In genomic region chr1:47192458-47193384, GRCh38 we compare ENCODE assay signal across 8 cellular contexts. TPM values are rescaled to one million over a fixed set of nuclear protein-coding genes. Genes with fewer than 3 reads are reported as not detected.
DNase-seq lines count a peak whose midpoint lies in the region; ATAC-seq and TF ChIP-seq lines count a peak whose summit lies in the region.

No MANE protein-coding gene starts in this region.

- H3K4ac ChIP-seq in neuronal stem cell (ENCODE audit: low read length), result no peak overlapping the region

- H3K4me1 Mint-ChIP-seq in activated T-helper 17 cell treated with anti-CD3 and anti-CD28 coated beads, Interleukin-2, amount 50 U/mL, for 72 hours, result no peaks in the 10 kb centered on the region

- H3K4me3 ChIP-seq in AG10803 (ENCODE audit: low read length) (no peak overlapping the region), foreskin fibroblast (ENCODE audit: low read depth in 1 of 2, low read length in 2 of 2) (no peak overlapping the region), neuronal stem cell (ENCODE audit: low read length in 2 of 2) (no peak overlapping the region), testis (no peak overlapping the region)
- H3K4me3 ChIP-seq in Jurkat, Clone E6-1 (ENCODE audit: low read length), result no peak overlapping the region

- intact Hi-C loops in testis (cut with DNase I; ENCODE audit: low total_unique reads), result no loop called here

- TF ChIP-seq POLR2A in testis (IDR thresholded peaks at IDR 0.05), result no peak

- H3K79me1 ChIP-seq in neuronal stem cell (ENCODE audit: low read depth, low read length), result no peaks in the 10 kb centered on the region

- peak; percentile 75 for ATAC-seq in GM18909 (IDR thresholded peaks at IDR 0.05; ENCODE audit: poor library complexity, unreplicated experiment)
- ATAC-seq in activated T-helper 17 cell treated with anti-CD3 and anti-CD28 coated beads, Interleukin-2, amount 50 U/mL, for 72 hours (replicated peaks), result peak; percentile 63

- peaks cover 9% of the 10 kb centered on the region for H3K27me3 Mint-ChIP-seq in activated T-helper 17 cell treated with anti-CD3 and anti-CD28 coated beads, Interleukin-2, amount 50 U/mL, for 72 hours

- H3K4me3 Mint-ChIP-seq in activated T-helper 17 cell treated with anti-CD3 and anti-CD28 coated beads, Interleukin-2, amount 50 U/mL, for 72 hours, result no peak overlapping the region

- H2BK15ac ChIP-seq in neuronal stem cell (ENCODE audit: low read length), result no peak overlapping the region

- no peak overlapping the region for H3K4me2 ChIP-seq in neuronal stem cell (ENCODE audit: insufficient read depth, low read length, poor library complexity, severe bottlenecking)

- H3K36me3 ChIP-seq in neuronal stem cell (replicated peaks in 1 of 2; ENCODE audit: control insufficient read depth in 2 of 2, insufficient read depth in 2 of 2, low read length in 2 of 2), result no peaks in the 10 kb centered on the region
- no peaks in the 10 kb centered on the region for H3K36me3 ChIP-seq in testis (ENCODE audit: low read depth, missing control alignments)

- no peak overlapping the region for H4K91ac ChIP-seq in neuronal stem cell (ENCODE audit: low read depth, low read length, poor library complexity)

- H2BK120ac ChIP-seq in neuronal stem cell (ENCODE audit: low read depth, low read length), result no peak overlapping the region

- H3K27me3 ChIP-seq in neuronal stem cell (ENCODE audit: control insufficient read depth in 3 of 3, insufficient read depth in 3 of 3, low read depth in 1 of 3, low read length in 3 of 3) (peaks cover 0 to 9% (median 0%) of the 10 kb centered on the region in 3 experiments), testis (no peaks in the 10 kb centered on the region)

- H3K23ac ChIP-seq in neuronal stem cell (ENCODE audit: low read depth, low read length, poor library complexity), result no peak overlapping the region

- H3K27ac ChIP-seq in neuronal stem cell (replicated peaks; ENCODE audit: low read length) (no peak overlapping the region), testis (no peak overlapping the region)

- H3K9ac ChIP-seq in neuronal stem cell (ENCODE audit: low read depth, low read length, poor library complexity), result no peak overlapping the region

- no peak overlapping the region for H4K8ac ChIP-seq in neuronal stem cell (ENCODE audit: low read depth, low read length)

- H2AFZ ChIP-seq in neuronal stem cell (ENCODE audit: low read length), result peak overlapping the region; percentile 80

- H2BK12ac ChIP-seq in neuronal stem cell (ENCODE audit: low read length), result no peak overlapping the region

- H3K4me1 ChIP-seq in neuronal stem cell (ENCODE audit: control insufficient read depth in 2 of 2, insufficient read depth in 1 of 2, low read depth in 1 of 2, low read length in 2 of 2) (peaks cover 6% of the 10 kb centered on the region in 2 donors), testis (no peaks in the 10 kb centered on the region)

- WGBS in neuronal stem cell (ENCODE audit: extremely low coverage in 2 of 2, insufficient read length in 2 of 2, insufficient replicate concordance in 1 of 2), 2 donors, result no CpG with 5 or more reads among the region's 10 CpGs
- 16 to 20% methylated on average over 10 of the region's 10 CpGs for WGBS in testis, 2 donors

- H3K14ac ChIP-seq in neuronal stem cell (ENCODE audit: low read length), result no peak overlapping the region

- H3K27ac Mint-ChIP-seq in activated T-helper 17 cell treated with anti-CD3 and anti-CD28 coated beads, Interleukin-2, amount 50 U/mL, for 72 hours, result no peak overlapping the region

- no peaks in the 10 kb centered on the region for H3K9me3 ChIP-seq in neuronal stem cell (replicated peaks in 1 of 2; ENCODE audit: control insufficient read depth in 2 of 2, insufficient read depth in 1 of 2, low read depth in 1 of 2, low read length in 2 of 2)
- no peaks in the 10 kb centered on the region for H3K9me3 ChIP-seq in testis

- DNase-seq in AG10803 (ENCODE audit: low read depth), result peak; percentile 50
- peak; percentile 69 for DNase-seq in Jurkat, Clone E6-1 (ENCODE audit: low read depth, low spot score)
- peak; percentile 81 for DNase-seq in RPMI8226
- DNase-seq in foreskin fibroblast, result peak; percentile 36 to 84
- peak; percentile 81 for DNase-seq in neuronal stem cell (ENCODE audit: low spot score)
- peak; percentile 86 for DNase-seq in testis

- TF ChIP-seq CTCF in AG10803 (conservative IDR thresholded peaks at IDR 0.05; ENCODE audit: low read length) (peak; percentile 98), foreskin fibroblast (IDR thresholded peaks at IDR 0.05; ENCODE audit: low read depth, low read length) (peak; percentile 99), testis (IDR thresholded peaks at IDR 0.05) (peak; percentile 76 to 90 (median 86))

- no peak overlapping the region for H3K18ac ChIP-seq in neuronal stem cell (ENCODE audit: low read length)

- no peak overlapping the region for H2AK5ac ChIP-seq in neuronal stem cell (ENCODE audit: low read depth, low read length)

- no peaks in the 10 kb centered on the region for H3K36me3 Mint-ChIP-seq in activated T-helper 17 cell treated with anti-CD3 and anti-CD28 coated beads, Interleukin-2, amount 50 U/mL, for 72 hours (ENCODE audit: low read depth)

- H3K9me3 Mint-ChIP-seq in activated T-helper 17 cell treated with anti-CD3 and anti-CD28 coated beads, Interleukin-2, amount 50 U/mL, for 72 hours, result no peaks in the 10 kb centered on the region

- H2BK5ac ChIP-seq in neuronal stem cell (ENCODE audit: low read length), result no peak overlapping the region

RNA-seq across cellular contexts. Expression of gene PDZK1IP1, which starts 2.9 kb away (rescaled TPM):
- not detected for polyA plus RNA-seq in Jurkat, Clone E6-1 (2012; ENCODE audit: insufficient read depth, insufficient read length)
- total RNA-seq in activated T-helper 17 cell treated with anti-CD3 and anti-CD28 coated beads, Interleukin-2, amount 50 U/mL, for 72 hours, result not detected
- not detected for polyA plus RNA-seq in neuronal stem cell (2013, experiment 1 of 2)
- polyA plus RNA-seq in neuronal stem cell (2013, experiment 2 of 2), result not detected
- 1 to 10 TPM; 1.5 to 8.6 TPM for total RNA-seq in testis
- 13.9 TPM for polyA plus RNA-seq in testis (ENCODE audit: insufficient read depth, low read depth, low replicate concordance)

RNA-seq across cellular contexts. Expression of gene TAL1, which starts 39.3 kb away (rescaled TPM):
- 149 TPM for polyA plus RNA-seq in Jurkat, Clone E6-1 (2012; ENCODE audit: insufficient read depth, insufficient read length)
- total RNA-seq in activated T-helper 17 cell treated with anti-CD3 and anti-CD28 coated beads, Interleukin-2, amount 50 U/mL, for 72 hours, result not detected
- 0.03 TPM for polyA plus RNA-seq in neuronal stem cell (2013, experiment 1 of 2)
- polyA plus RNA-seq in neuronal stem cell (2013, experiment 2 of 2), result 0.01 TPM
- 1 to 10 TPM; 1.7 to 3.5 TPM for total RNA-seq in testis
- 2.3 TPM for polyA plus RNA-seq in testis (ENCODE audit: insufficient read depth, low read depth, low replicate concordance)

RNA-seq across cellular contexts. Expression of gene CYP4A22, which starts 55.5 kb away (rescaled TPM):
- not detected for polyA plus RNA-seq in Jurkat, Clone E6-1 (2012; ENCODE audit: insufficient read depth, insufficient read length)
- total RNA-seq in activated T-helper 17 cell treated with anti-CD3 and anti-CD28 coated beads, Interleukin-2, amount 50 U/mL, for 72 hours, result not detected
- not detected for polyA plus RNA-seq in neuronal stem cell (2013, experiment 1 of 2)
- not detected for polyA plus RNA-seq in neuronal stem cell (2013, experiment 2 of 2)
- total RNA-seq in testis, result under 1 TPM in 1 of 2 donors, not detected in 1; 0.31 TPM
- 0.22 TPM for polyA plus RNA-seq in testis (ENCODE audit: insufficient read depth, low read depth, low replicate concordance)
